In the genomic region with DNA sequence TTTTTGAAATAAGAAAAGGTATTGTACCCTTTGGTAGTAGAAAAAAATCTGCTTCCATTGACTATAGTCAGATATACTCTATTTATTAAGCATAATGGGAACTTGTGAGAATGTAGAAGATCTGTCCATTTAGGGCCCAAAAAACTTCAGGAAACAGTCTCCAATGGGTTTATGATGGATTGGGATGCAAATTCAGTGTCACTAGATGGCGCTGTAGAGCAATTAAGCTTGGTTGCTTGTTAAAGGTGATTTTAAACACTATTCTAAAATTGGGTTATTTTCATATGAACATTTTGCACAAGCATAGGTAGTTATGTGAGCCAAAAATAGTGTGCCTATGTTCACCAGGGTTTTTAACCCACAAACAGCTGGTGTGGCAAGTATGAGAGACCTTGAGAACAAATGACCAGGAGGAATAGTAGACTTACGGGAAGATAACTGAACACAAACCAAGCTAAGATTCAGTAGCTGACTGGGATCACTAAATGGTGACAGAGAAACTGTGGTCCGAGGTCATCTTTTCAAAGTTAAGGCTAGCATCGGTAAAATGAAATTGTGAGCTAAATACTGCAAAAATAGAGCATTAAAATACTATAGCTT, we compare ENCODE assay signal across 8 cellular contexts.
DNase-seq lines count a peak whose midpoint lies in the region; ATAC-seq lines count a peak whose summit lies in the region.

No MANE protein-coding gene starts in this region.

- no peak for ATAC-seq in GM18520 (IDR thresholded peaks at IDR 0.05; ENCODE audit: unreplicated experiment)

- H3K36me3 ChIP-seq in SJCRH30: no peaks in the 10 kb centered on the region

- H3K27ac ChIP-seq in SJCRH30: no peak overlapping the region

- DNase-seq in SKM-1 treated with dmso at 0.1 percent for 144 hours (lab: John Stamatoyannopoulos, UW; ENCODE audit: unreplicated experiment): peak; percentile 24
- no peak for DNase-seq in SKM-1 (lab: John Stamatoyannopoulos, UW; ENCODE audit: unreplicated experiment)
- DNase-seq in HPDE6-E6E7 (ENCODE audit: extremely low spot score): peak; percentile 7
- DNase-seq in SJCRH30: peak; percentile 21 to 67
- peak; percentile 85 for DNase-seq in fibroblast of peridontal ligament (ENCODE audit: extremely low read depth)
- DNase-seq in pulmonary artery endothelial cell (ENCODE audit: low read depth, low spot score): peak; percentile 17
- no peak for DNase-seq in T-helper 9 cell

- no peaks in the 10 kb centered on the region for H3K9me3 ChIP-seq in SJCRH30 (replicated peaks)

- H3K27me3 ChIP-seq in SJCRH30: no peaks in the 10 kb centered on the region

- H3K4me1 ChIP-seq in SJCRH30: no peaks in the 10 kb centered on the region

- H3K4me3 ChIP-seq in SJCRH30: no peak overlapping the region

Comparison
In these comparisons a context has a peak if more than half of its experiments do, and no peak if none do; other contexts are left out.
1. DNase-seq: peak in SKM-1 treated with dmso at 0.1 percent for 144 hours (single experiment), HPDE6-E6E7 (single experiment), SJCRH30 (2 of 2), fibroblast of peridontal ligament (single experiment) and pulmonary artery endothelial cell (single experiment); none in SKM-1 (single experiment) and T-helper 9 cell (single experiment).